23 cellular contexts compared by ENCODE assay signal in genomic region chr6:132344811-132345210, GRCh38. TPM values are rescaled to one million over a fixed set of nuclear protein-coding genes. Genes with fewer than 3 reads are reported as not detected.
DNase-seq lines count a peak whose midpoint lies in the region; ATAC-seq, FAIRE-seq and TF ChIP-seq lines count a peak whose summit lies in the region.
"Had no signal": no experiment of that assay in that cellular context is flagged by ENCODE, and none has a peak within 500 bp of the region (broad histone marks: within the 10 kb centered on the region; RNA-seq: fewer than 3 reads in every experiment).

No MANE protein-coding gene starts in this region.

- TF ChIP-seq RAD21 in HepG2 (CRISPR knock-in tag; IDR thresholded peaks at IDR 0.05), result no peak

- no peaks in the 10 kb centered on the region for H3K4me1 ChIP-seq in kidney (ENCODE audit: control insufficient read depth in 1 of 2, insufficient read depth in 1 of 2, low read depth in 1 of 2, low read length in 2 of 2)
- no peaks in the 10 kb centered on the region for H3K4me1 ChIP-seq in HepG2 (ENCODE audit: insufficient read depth, low read length)
- H3K4me1 ChIP-seq: BLaER1, Caco-2 had no signal

- intact Hi-C loops in kidney (cut with DNase I) (no loop called here), HepG2 (cut with micrococcal nuclease; ENCODE audit: unreplicated experiment) (no loop called here)

- H3K9me3 ChIP-seq in kidney (ENCODE audit: control insufficient read depth in 1 of 2, low read length in 2 of 2), result peaks cover 0 to 9% of the 10 kb centered on the region in 2 donors
- H3K9me3 ChIP-seq in HepG2 (ENCODE audit: low read length), result peaks cover 11% of the 10 kb centered on the region

- CTCF ChIA-PET in HepG2 (lab: Yijun Ruan, JAX; ENCODE audit: low intra/inter-chr PET ratio, low total read pairs), result no interaction called here

- H3K27ac ChIP-seq in kidney (ENCODE audit: low read depth in 2 of 2, low read length in 2 of 2) (no peak overlapping the region), HepG2 (ENCODE audit: extremely low read length, insufficient read depth, low read length) (no peak overlapping the region)
- H3K27ac ChIP-seq: BLaER1, C4-2B had no signal

- 0% methylated on average over 5 of the region's 5 CpGs for WGBS in HepG2 (ENCODE audit: low lambda C conversion rate)

- no peaks in the 10 kb centered on the region for H3K36me3 ChIP-seq in kidney (ENCODE audit: control insufficient read depth in 1 of 2, insufficient read depth in 2 of 2, low read length in 2 of 2)
- no peaks in the 10 kb centered on the region for H3K36me3 ChIP-seq in HepG2 (replicated peaks in 1 of 2; ENCODE audit: control insufficient read depth in 1 of 2, insufficient read depth in 2 of 2, low read length in 2 of 2)
- H3K36me3 ChIP-seq: BLaER1 had no signal

- H3K79me2 ChIP-seq in HepG2 (ENCODE audit: insufficient read depth, low read length), result no peaks in the 10 kb centered on the region

- H3K4me3 ChIP-seq in kidney (ENCODE audit: low read length in 2 of 2) (no peak overlapping the region), HepG2 (replicated peaks in 1 of 3; ENCODE audit: insufficient read depth in 1 of 3, low read depth in 2 of 3, low read length in 3 of 3) (no peak overlapping the region)
- H3K4me3 ChIP-seq: BLaER1 had no signal

- POLR2A ChIA-PET in HepG2 (lab: Yijun Ruan, JAX), result no interaction called here

- H4K20me1 ChIP-seq in HepG2 (ENCODE audit: insufficient read depth, low read length), result no peaks in the 10 kb centered on the region
- H4K20me1 ChIP-seq: BLaER1 had no signal

- no peak for TF ChIP-seq POLR2A in HepG2 (IDR thresholded peaks at IDR 0.05; ENCODE audit: insufficient read depth in 1 of 2, low read depth in 2 of 2, low read length in 2 of 2)

- no TSS peak for BruUV-seq in HepG2 (replicated peaks; lab: Mats Ljungman, UMichigan)

- in situ Hi-C loops in Caki2 (cut with HindIII; ENCODE audit: low pct_unique_long_range_greater_than_20kb, low sequenced_read_pairs) (no loop called here), HepG2 (cut with HindIII; ENCODE audit: extremely low pct_ligation_motif_present, low pct_unique_long_range_greater_than_20kb) (no loop called here)

- H2AFZ ChIP-seq in HepG2 (ENCODE audit: low read length), result no peak overlapping the region

- H3K4me2 ChIP-seq in HepG2 (ENCODE audit: low read depth, low read length), result no peak overlapping the region
- H3K4me2 ChIP-seq: BLaER1 had no signal

- no peaks in the 10 kb centered on the region for H3K27me3 ChIP-seq in HepG2 (ENCODE audit: control insufficient read depth in 1 of 2, insufficient read depth in 2 of 2, low read length in 2 of 2)
- H3K27me3 ChIP-seq: BLaER1 had no signal

- ATAC-seq in HG02938 (IDR thresholded peaks at IDR 0.05; ENCODE audit: unreplicated experiment) (no peak), HepG2 (no peak), HG02678 (IDR thresholded peaks at IDR 0.05; ENCODE audit: unreplicated experiment) (no peak), HG03460 (IDR thresholded peaks at IDR 0.05; ENCODE audit: unreplicated experiment) (no peak)
- ATAC-seq: CD8-positive, alpha-beta T cell; HCT116 had no signal

- DNase-seq in Caki2 (ENCODE audit: low read depth) (peak; percentile 14), NAMALWA (ENCODE audit: low spot score) (peak; percentile 25), amniotic epithelial cell (ENCODE audit: low read depth) (peak; percentile 6), kidney (peak; percentile 51), HepG2 (ENCODE audit: low spot score) (no peak)
- DNase-seq: Caco-2; CD4-positive, CD25-positive, alpha-beta regulatory T cell; CD8-positive, alpha-beta T cell; DMS 273 treated with DMSO at 0.1 percent for 48 hours; DND-41; GOT3; H7; HFFc6 had no signal

- FAIRE-seq in kidney (lab: Jason Lieb, UNC) (no peak), HepG2 (lab: Jason Lieb, UNC) (no peak)
- FAIRE-seq: D721Med, G401.6, GM12892 had no signal

- no peak overlapping the region for H3K9ac ChIP-seq in kidney (ENCODE audit: low read length in 2 of 2)
- H3K9ac ChIP-seq in HepG2 (ENCODE audit: insufficient read depth, low read depth, low read length), result no peak overlapping the region
- H3K9ac ChIP-seq: BLaER1 had no signal

- TF ChIP-seq EP300 in HepG2 (IDR thresholded peaks at IDR 0.05; ENCODE audit: low read depth in 2 of 2, low read length in 2 of 2) (no peak), HepG2 (CRISPR knock-in tag; IDR thresholded peaks at IDR 0.05; ENCODE audit: borderline replicate concordance) (no peak)

- no peak for TF ChIP-seq CTCF in kidney (IDR thresholded peaks at IDR 0.05; ENCODE audit: borderline replicate concordance, extremely low read depth, insufficient read depth)
- no peak for TF ChIP-seq CTCF in HepG2 (CRISPR knock-in tag; IDR thresholded peaks at IDR 0.05)

TF ChIP-seq in HepG2, 621 proteins besides CTCF, POLR2A, EP300 and RAD21 (continues in another document):
- TF ChIP-seq, protein P1, sequence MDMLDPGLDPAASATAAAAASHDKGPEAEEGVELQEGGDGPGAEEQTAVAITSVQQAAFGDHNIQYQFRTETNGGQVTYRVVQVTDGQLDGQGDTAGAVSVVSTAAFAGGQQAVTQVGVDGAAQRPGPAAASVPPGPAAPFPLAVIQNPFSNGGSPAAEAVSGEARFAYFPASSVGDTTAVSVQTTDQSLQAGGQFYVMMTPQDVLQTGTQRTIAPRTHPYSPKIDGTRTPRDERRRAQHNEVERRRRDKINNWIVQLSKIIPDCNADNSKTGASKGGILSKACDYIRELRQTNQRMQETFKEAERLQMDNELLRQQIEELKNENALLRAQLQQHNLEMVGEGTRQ (IDR thresholded peaks at IDR 0.05; ENCODE audit: low read depth, low read length), result no peak
- TF ChIP-seq, protein P1 (CRISPR knock-in tag; IDR thresholded peaks at IDR 0.05; ENCODE audit: borderline replicate concordance), result no peak
- TF ChIP-seq ZNF343 (CRISPR knock-in tag; IDR thresholded peaks at IDR 0.05) (no peak), AGO1 (IDR thresholded peaks at IDR 0.05; ENCODE audit: low read depth, low read length, poor library complexity, severe bottlenecking) (no peak), BORCS8-MEF2B (CRISPR knock-in tag; IDR thresholded peaks at IDR 0.05) (no peak), HNRNPUL1 (IDR thresholded peaks at IDR 0.05; ENCODE audit: low read depth, low read length) (no peak), NCOA5 (CRISPR knock-in tag; IDR thresholded peaks at IDR 0.05) (no peak), NFE2 (CRISPR knock-in tag; IDR thresholded peaks at IDR 0.05) (no peak), CHD4 (IDR thresholded peaks at IDR 0.05; ENCODE audit: borderline replicate concordance, low read length) (no peak), ARNT2 (CRISPR knock-in tag; IDR thresholded peaks at IDR 0.05; ENCODE audit: low read depth) (no peak), TSC22D2 (CRISPR knock-in tag; IDR thresholded peaks at IDR 0.05; ENCODE audit: borderline replicate concordance) (no peak), ARID3A (IDR thresholded peaks at IDR 0.05; ENCODE audit: low read depth, low read length) (no peak), ZNF33A (CRISPR knock-in tag; IDR thresholded peaks at IDR 0.05; ENCODE audit: borderline replicate concordance) (no peak), ZNF33B (CRISPR knock-in tag; IDR thresholded peaks at IDR 0.05) (no peak)

RNA-seq across cellular contexts. Expression of gene MOXD1, which starts 56.5 kb away (rescaled TPM):
- total RNA-seq in Caki2 (2014; rRNA removed; shearing (Covaris generic); ENCODE audit: low replicate concordance), result 23.9 and 33.6 TPM in 2 replicates
- total RNA-seq in kidney (35.9 TPM), HepG2 (2016; rRNA removed; fragmentation: Illumina TruSeq; extraction: Trizol) (not detected in 2 replicates)
- polyA plus RNA-seq in kidney (ENCODE audit: insufficient read depth, low read depth, low replicate concordance) (11.6 TPM), HepG2 (2011; rRNA removed) (0.03 TPM in 1 of 2 replicates, not detected in the other)
- total RNA-seq in HepG2 (2016; cell fraction: cytosol; rRNA removed; fragmentation: Illumina TruSeq; extraction: Trizol; ENCODE audit: low read depth), result not detected in 2 replicates
- total RNA-seq in HepG2 (2016; cell fraction: insoluble cytoplasmic fraction; rRNA removed; fragmentation: Illumina TruSeq; extraction: Trizol), result not detected in 2 replicates
- total RNA-seq in HepG2 (2016; cell fraction: membrane; rRNA removed; fragmentation: Illumina TruSeq; extraction: Trizol), result not detected in 2 replicates
- not detected in 2 replicates for total RNA-seq in HepG2 (2016; cell fraction: nucleus; rRNA removed; fragmentation: Illumina TruSeq; extraction: Trizol)
- polyA plus RNA-seq in HepG2 (2011; cell fraction: cytosol; rRNA removed), result 0.01 TPM in 1 of 2 replicates, not detected in the other
- polyA plus RNA-seq in HepG2 (2011; cell fraction: nucleus; rRNA removed), result not detected in 2 replicates
- polyA plus RNA-seq in HepG2 (2012), result not detected in 2 replicates
- not detected in 2 replicates for polyA plus RNA-seq in HepG2 (2016; cell fraction: cytosol; fragmentation: Illumina TruSeq; extraction: Trizol; ENCODE audit: low read depth)
- polyA plus RNA-seq in HepG2 (2016; cell fraction: insoluble cytoplasmic fraction; fragmentation: Illumina TruSeq; extraction: Trizol; ENCODE audit: low read depth), result not detected in 2 replicates
- polyA plus RNA-seq in HepG2 (2016; cell fraction: membrane; fragmentation: Illumina TruSeq; extraction: Trizol; ENCODE audit: low read depth), result not detected in 2 replicates
- polyA plus RNA-seq in HepG2 (2016; cell fraction: nucleus; fragmentation: Illumina TruSeq; extraction: Trizol; ENCODE audit: insufficient read depth, low read depth), result not detected in 2 replicates
- not detected in 2 replicates for polyA minus RNA-seq in HepG2 (2011; rRNA and poly(A)+ RNA removed; ENCODE audit: low replicate concordance)
- polyA minus RNA-seq in HepG2 (2011; cell fraction: cytosol; rRNA and poly(A)+ RNA removed), result not detected in 2 replicates
- not detected in 2 replicates for polyA minus RNA-seq in HepG2 (2011; cell fraction: nucleus; rRNA and poly(A)+ RNA removed)
- total RNA-seq: A673; CD4-positive, CD25-positive, alpha-beta regulatory T cell; CD8-positive, alpha-beta T cell had no signal
- polyA plus RNA-seq: CD4-positive, CD25-positive, alpha-beta regulatory T cell had no signal

Comparison
In these comparisons a context has a peak if more than half of its experiments do, and no peak if none do; other contexts are left out.
1. RNA of gene MOXD1, which starts 56.5 kb away (total RNA-seq): 35.9 TPM in kidney (single experiment) and 23.9 to 33.6 TPM in Caki2; not detected in HepG2; every median in the first group is over 10 times any median in the second.